ENCODE assay signal across 8 cellular contexts in genomic region chr14:28754209-28754985, GRCh38. TPM values are rescaled to one million over a fixed set of nuclear protein-coding genes. Genes with fewer than 3 reads are reported as not detected.
DNase-seq lines count a peak whose midpoint lies in the region; ATAC-seq and TF ChIP-seq lines count a peak whose summit lies in the region.

No MANE protein-coding gene starts in this region.

- H3K79me2 ChIP-seq in smooth muscle cell (ENCODE audit: low read depth) = no peaks in the 10 kb centered on the region

- no peaks in the 10 kb centered on the region for H3K9me3 ChIP-seq in smooth muscle cell (replicated peaks; ENCODE audit: low read depth)

- H3K4me3 ChIP-seq in fibroblast of the aortic adventitia (ENCODE audit: low read depth, low read length) (no peak overlapping the region), smooth muscle cell (no peak overlapping the region)

- no peak overlapping the region for H3K4me2 ChIP-seq in smooth muscle cell

- H3F3A ChIP-seq in smooth muscle cell (ENCODE audit: low read depth) = no peaks in the 10 kb centered on the region

- no peaks in the 10 kb centered on the region for H3K36me3 ChIP-seq in smooth muscle cell (ENCODE audit: low read depth)

- H3K27ac ChIP-seq in RWPE1 = no peak overlapping the region
- H3K27ac ChIP-seq in smooth muscle cell (ENCODE audit: low read depth) = no peak overlapping the region

- no peak overlapping the region for H3K9ac ChIP-seq in smooth muscle cell (ENCODE audit: low read depth)

- H3K4me1 ChIP-seq in smooth muscle cell (ENCODE audit: low read depth) = peaks cover 17% of the 10 kb centered on the region

- no peak for ATAC-seq in HG03108 (IDR thresholded peaks at IDR 0.05; ENCODE audit: unreplicated experiment)

- WGBS in smooth muscle cell (ENCODE audit: low lambda C conversion rate) = 19% methylated on average over 9 of the region's 9 CpGs

- no peak overlapping the region for H2AFZ ChIP-seq in smooth muscle cell (ENCODE audit: low read depth)

- peaks cover 60% of the 10 kb centered on the region for H3K27me3 ChIP-seq in smooth muscle cell (ENCODE audit: low read depth)

- POLR2A ChIA-PET in RWPE1 (lab: Yijun Ruan, JAX; ENCODE audit: low non-redundant PET) = no interaction called here

- CTCF ChIA-PET in RWPE1 (lab: Yijun Ruan, JAX) = interaction anchor here (0.6 to 1.1 kb wide), 4 partner anchors 17 to 1887 kb away, joined by 3 read pairs; no protein-coding TSS in a partner anchor

- H4K20me1 ChIP-seq in smooth muscle cell (ENCODE audit: low read depth) = no peaks in the 10 kb centered on the region

- TF ChIP-seq CTCF in RWPE1 (conservative IDR thresholded peaks at IDR 0.05; ENCODE audit: low read depth) (peak; percentile 77), fibroblast of the aortic adventitia (IDR thresholded peaks at IDR 0.05; ENCODE audit: insufficient read depth, low read length) (peak; percentile 76), smooth muscle cell (IDR thresholded peaks at IDR 0.05; ENCODE audit: borderline replicate concordance, insufficient read depth, poor library complexity, severe bottlenecking) (peak; percentile 80)

- DNase-seq in NCI-H2029 (lab: John Stamatoyannopoulos, UW) (peak; percentile 21), NCI-H2029 treated with DMSO at 0.1 percent for 48 hours (lab: John Stamatoyannopoulos, UW) (no peak), HT1080 (ENCODE audit: low read depth) (peak; percentile 55), RWPE1 (ENCODE audit: low spot score) (peak; percentile 66), fibroblast of the aortic adventitia (ENCODE audit: low read depth) (peak; percentile 70), smooth muscle cell (lab: John Stamatoyannopoulos, UW; ENCODE audit: unreplicated experiment) (no peak), NCI-H1048 (lab: John Stamatoyannopoulos, UW) (no peak)

RNA-seq across cellular contexts. Expression of gene FOXG1, which starts 12.2 kb away (rescaled TPM):
- not detected in 2 replicates for total RNA-seq in HT1080 (2014; rRNA removed; shearing (Covaris generic))
- not detected in 2 replicates for polyA plus RNA-seq in HT1080 (2015; cell fraction: cytosol; rRNA removed)
- not detected in 2 replicates for polyA plus RNA-seq in HT1080 (2015; cell fraction: nucleus; rRNA removed)
- total RNA-seq in fibroblast of the aortic adventitia (ENCODE audit: low replicate concordance) (0.63 TPM in 1 of 2 replicates, not detected in the other), smooth muscle cell (not detected in 2 replicates)
- not detected in 2 replicates for polyA plus RNA-seq in smooth muscle cell

Comparison
In these comparisons a context has a peak if more than half of its experiments do, and no peak if none do; other contexts are left out.
1. DNase-seq: peak in NCI-H2029 (single experiment), HT1080 (single experiment), RWPE1 (single experiment) and fibroblast of the aortic adventitia (single experiment); none in NCI-H2029 treated with DMSO at 0.1 percent for 48 hours (single experiment), smooth muscle cell (single experiment) and NCI-H1048 (single experiment).
2. Peak in every context shown above with its lines, with median percentiles within 50 percentile points of each other: CTCF ChIP-seq.